ENCODE assay signal across 16 cellular contexts in genomic region chr18:43875496-43875895, GRCh38.
"Had no signal": no experiment of that assay in that cellular context is flagged by ENCODE, and none has a peak within 500 bp of the region (broad histone marks: within the 10 kb centered on the region; RNA-seq: fewer than 3 reads in every experiment).

No MANE protein-coding gene starts in this region.

- ATAC-seq: activated T-cell treated with anti-CD3 and anti-CD28 coated beads, Interleukin-2, amount 50 U/mL, for 4 hours; esophagus mucosa; natural killer cell; stimulated activated naive CD8-positive, alpha-beta T cell treated with anti-CD3 and anti-CD28 coated beads, Interleukin-15, amount 100 ng/mL, for 72 hours had no signal

- H3K9me3 ChIP-seq: breast epithelium, thoracic aorta had no signal

- H3K27me3 Mint-ChIP-seq: activated CD4-positive, alpha-beta memory T cell treated with anti-CD3 and anti-CD28 coated beads for 36 hours; activated naive CD8-positive, alpha-beta T cell; stimulated activated naive CD8-positive, alpha-beta T cell treated with anti-CD3 and anti-CD28 coated beads, Interleukin-15, amount 100 ng/mL, for 72 hours had no signal

- H3K4me1 ChIP-seq: breast epithelium had no signal

- DNase-seq: activated CD4-positive, alpha-beta memory T cell treated with anti-CD3 and anti-CD28 coated beads for 36 hours; activated gamma-delta T cell; activated T-cell treated with anti-CD3 and anti-CD28 coated beads, Interleukin-2, amount 50 U/mL, for 4 hours; anterior cingulate cortex; dorsolateral prefrontal cortex; glutamatergic neuron; mammary epithelial cell; natural killer cell; stimulated activated CD4-positive, alpha-beta T cell treated with anti-CD3 and anti-CD28 coated beads, Interleukin-4, amount 100 ng/mL, for 4 hours; stimulated activated naive CD8-positive, alpha-beta T cell treated with anti-CD3 and anti-CD28 coated beads, Interleukin-15, amount 100 ng/mL, for 72 hours; T-helper 9 cell had no signal

- H3K36me3 ChIP-seq: breast epithelium, thoracic aorta had no signal

- H3K4me3 ChIP-seq: breast epithelium, dorsolateral prefrontal cortex, thoracic aorta had no signal

- H3K27me3 ChIP-seq: breast epithelium, dorsolateral prefrontal cortex had no signal

- H3K4me3 Mint-ChIP-seq: activated CD4-positive, alpha-beta memory T cell treated with anti-CD3 and anti-CD28 coated beads for 36 hours; activated naive CD8-positive, alpha-beta T cell; activated T-cell treated with anti-CD3 and anti-CD28 coated beads, Interleukin-2, amount 50 U/mL, for 4 hours; natural killer cell; stimulated activated naive CD8-positive, alpha-beta T cell treated with anti-CD3 and anti-CD28 coated beads, Interleukin-15, amount 100 ng/mL, for 72 hours had no signal

- H3K4me1 Mint-ChIP-seq: natural killer cell; stimulated activated naive CD8-positive, alpha-beta T cell treated with anti-CD3 and anti-CD28 coated beads, Interleukin-15, amount 100 ng/mL, for 72 hours had no signal

- H3K36me3 Mint-ChIP-seq: activated CD4-positive, alpha-beta memory T cell treated with anti-CD3 and anti-CD28 coated beads for 36 hours; activated naive CD8-positive, alpha-beta T cell; natural killer cell had no signal

- H3K27ac Mint-ChIP-seq: activated CD4-positive, alpha-beta memory T cell treated with anti-CD3 and anti-CD28 coated beads for 36 hours; activated naive CD8-positive, alpha-beta T cell; natural killer cell; stimulated activated naive CD8-positive, alpha-beta T cell treated with anti-CD3 and anti-CD28 coated beads, Interleukin-15, amount 100 ng/mL, for 72 hours had no signal

- H3K27ac ChIP-seq: dorsolateral prefrontal cortex, thoracic aorta, VCaP had no signal
